In the genomic region with DNA sequence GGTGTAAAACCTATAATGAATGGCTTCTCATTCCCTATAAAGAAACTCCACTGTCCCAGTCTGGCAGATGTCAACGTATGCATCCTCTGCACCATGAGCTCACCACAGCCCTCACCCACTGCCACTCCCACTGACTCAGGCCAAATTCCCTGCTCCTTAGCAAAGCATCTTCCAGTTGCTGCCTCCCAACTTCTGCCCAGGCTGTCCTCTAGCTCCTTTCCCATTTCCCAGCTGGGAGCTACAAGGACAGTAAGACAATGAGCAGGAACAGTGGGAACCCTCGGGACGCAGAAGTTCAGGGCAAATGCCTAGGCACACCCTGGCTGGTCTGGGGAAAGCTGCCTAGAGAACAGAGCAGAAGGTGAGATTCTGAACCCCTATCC, we compare ENCODE assay signal across 1 cellular context.
TF ChIP-seq lines count a peak whose summit lies in the region.

No MANE protein-coding gene starts in this region.

TF ChIP-seq in HEK293, 187 proteins besides CTCF, POLR2A, EP300 and RAD21 (continued from another document):
- TF ChIP-seq, protein P1, sequence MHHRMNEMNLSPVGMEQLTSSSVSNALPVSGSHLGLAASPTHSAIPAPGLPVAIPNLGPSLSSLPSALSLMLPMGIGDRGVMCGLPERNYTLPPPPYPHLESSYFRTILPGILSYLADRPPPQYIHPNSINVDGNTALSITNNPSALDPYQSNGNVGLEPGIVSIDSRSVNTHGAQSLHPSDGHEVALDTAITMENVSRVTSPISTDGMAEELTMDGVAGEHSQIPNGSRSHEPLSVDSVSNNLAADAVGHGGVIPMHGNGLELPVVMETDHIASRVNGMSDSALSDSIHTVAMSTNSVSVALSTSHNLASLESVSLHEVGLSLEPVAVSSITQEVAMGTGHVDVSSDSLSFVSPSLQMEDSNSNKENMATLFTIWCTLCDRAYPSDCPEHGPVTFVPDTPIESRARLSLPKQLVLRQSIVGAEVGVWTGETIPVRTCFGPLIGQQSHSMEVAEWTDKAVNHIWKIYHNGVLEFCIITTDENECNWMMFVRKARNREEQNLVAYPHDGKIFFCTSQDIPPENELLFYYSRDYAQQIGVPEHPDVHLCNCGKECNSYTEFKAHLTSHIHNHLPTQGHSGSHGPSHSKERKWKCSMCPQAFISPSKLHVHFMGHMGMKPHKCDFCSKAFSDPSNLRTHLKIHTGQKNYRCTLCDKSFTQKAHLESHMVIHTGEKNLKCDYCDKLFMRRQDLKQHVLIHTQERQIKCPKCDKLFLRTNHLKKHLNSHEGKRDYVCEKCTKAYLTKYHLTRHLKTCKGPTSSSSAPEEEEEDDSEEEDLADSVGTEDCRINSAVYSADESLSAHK (tag by site-specific recombination; IDR thresholded peaks at IDR 0.05), result no peak
- TF ChIP-seq ZFP41 (tag by site-specific recombination; IDR thresholded peaks at IDR 0.05; ENCODE audit: borderline replicate concordance) (no peak), ZNF600 (tag by site-specific recombination; IDR thresholded peaks at IDR 0.05) (no peak), ZNF37A (tag by site-specific recombination; IDR thresholded peaks at IDR 0.05) (no peak), KLF9 (tag by site-specific recombination; IDR thresholded peaks at IDR 0.05; ENCODE audit: low read depth) (peak; percentile 58), ZNF292 (tag by site-specific recombination; IDR thresholded peaks at IDR 0.05; ENCODE audit: borderline replicate concordance, low read depth) (no peak), OVOL3 (tag by site-specific recombination; IDR thresholded peaks at IDR 0.05) (no peak), ZNF302 (tag by site-specific recombination; IDR thresholded peaks at IDR 0.05; ENCODE audit: low read depth) (no peak), ZNF626 (tag by site-specific recombination; IDR thresholded peaks at IDR 0.05) (no peak), ZBTB1 (tag by site-specific recombination; IDR thresholded peaks at IDR 0.05) (no peak), ZNF423 (tag by site-specific recombination; IDR thresholded peaks at IDR 0.05) (no peak), ZNF621 (tag by site-specific recombination; IDR thresholded peaks at IDR 0.05) (no peak)
